ENCODE assay signal across 12 cellular contexts in the genomic region with DNA sequence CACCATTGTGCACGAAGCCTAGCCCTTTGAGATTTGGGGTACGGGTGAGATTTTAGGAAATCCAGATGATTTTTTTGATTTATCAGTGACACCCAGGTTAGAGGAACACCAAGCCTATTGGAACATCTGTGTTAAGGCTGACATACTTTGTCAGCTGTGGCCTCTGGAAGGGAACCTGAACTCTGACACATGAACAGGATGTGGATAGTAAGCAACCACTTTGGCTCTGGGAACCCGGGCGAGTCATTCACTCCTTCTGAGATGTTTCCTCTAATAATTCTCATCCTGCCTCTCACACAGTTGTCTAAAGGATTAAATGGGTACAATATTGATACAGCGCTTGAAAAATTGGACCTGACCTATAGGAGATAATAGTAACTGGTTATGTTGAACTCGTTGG.
DNase-seq lines count a peak whose midpoint lies in the region; ATAC-seq, FAIRE-seq and TF ChIP-seq lines count a peak whose summit lies in the region.
"Had no signal": no experiment of that assay in that cellular context is flagged by ENCODE, and none has a peak within 500 bp of the region (broad histone marks: within the 10 kb centered on the region; RNA-seq: fewer than 3 reads in every experiment).

No MANE protein-coding gene starts in this region.

- H3K4me1 ChIP-seq in smooth muscle cell (ENCODE audit: low read depth) (peaks cover 12% of the 10 kb centered on the region), Caco-2 (no peaks in the 10 kb centered on the region)
- H3K4me1 ChIP-seq: upper lobe of left lung had no signal

- peak; percentile 63 for DNase-seq in activated CD8-positive, alpha-beta memory T cell treated with anti-CD3 and anti-CD28 coated beads, Interleukin-2, amount 10 ng/mL, durations not matched to agents 7 days and 5 days
- DNase-seq in activated CD8-positive, alpha-beta memory T cell treated with anti-CD3 and anti-CD28 coated beads, Interleukin-2, amount 50 U/mL, for 4 hours = no peak
- peak; percentile 25 for DNase-seq in NCI-H69 (lab: John Stamatoyannopoulos, UW)
- DNase-seq in bronchial epithelial cell (ENCODE audit: low read depth) = peak; percentile 66
- DNase-seq in smooth muscle cell (lab: John Stamatoyannopoulos, UW; ENCODE audit: unreplicated experiment) = no peak
- no peak for DNase-seq in effector CD8-positive, alpha-beta T cell (lab: John Stamatoyannopoulos, UW)
- no peak for DNase-seq in Caco-2
- DNase-seq in iPS-NIHi7 (ENCODE audit: extremely low spot score) = no peak
- DNase-seq: AML-193; naive thymus-derived CD8-positive, alpha-beta T cell; upper lobe of left lung had no signal

- H3K9me3 ChIP-seq in smooth muscle cell (replicated peaks; ENCODE audit: low read depth) (no peaks in the 10 kb centered on the region), Caco-2 (peaks cover 6% of the 10 kb centered on the region; the same call in 1 of the 2 replicates)
- H3K9me3 ChIP-seq: upper lobe of left lung had no signal

- 67% methylated on average over 6 of the region's 6 CpGs for WGBS in smooth muscle cell (ENCODE audit: low lambda C conversion rate)

- BruUV-seq in Caco-2 (replicated peaks; lab: Mats Ljungman, UMichigan) = no TSS peak

- H3K4me2 ChIP-seq in smooth muscle cell = peak overlapping the region; percentile 6

- POLR2A ChIA-PET in Caco-2 (lab: Charles Lee) = no interaction called here

- peaks cover 15% of the 10 kb centered on the region for H3K4me1 Mint-ChIP-seq in activated CD8-positive, alpha-beta memory T cell treated with anti-CD3 and anti-CD28 coated beads, Interleukin-2, amount 10 ng/mL, durations not matched to agents 7 days and 5 days
- H3K4me1 Mint-ChIP-seq in Caco-2 (ENCODE audit: low read depth, unreplicated experiment) = no peaks in the 10 kb centered on the region
- H3K4me1 Mint-ChIP-seq: naive thymus-derived CD8-positive, alpha-beta T cell had no signal

- no peaks in the 10 kb centered on the region for H4K20me1 ChIP-seq in smooth muscle cell (ENCODE audit: low read depth)

- no peak overlapping the region for H3K4me3 Mint-ChIP-seq in activated CD8-positive, alpha-beta memory T cell treated with anti-CD3 and anti-CD28 coated beads, Interleukin-2, amount 10 ng/mL, durations not matched to agents 7 days and 5 days
- no peak overlapping the region for H3K4me3 Mint-ChIP-seq in Caco-2 (ENCODE audit: unreplicated experiment)
- H3K4me3 Mint-ChIP-seq: brain; naive thymus-derived CD8-positive, alpha-beta T cell had no signal

- intact Hi-C loops in Caco-2 (cut with micrococcal nuclease; ENCODE audit: unreplicated experiment) = no loop called here

- no peak overlapping the region for H3K4me3 ChIP-seq in bronchial epithelial cell (ENCODE audit: low read depth, low read length)
- H3K4me3 ChIP-seq in smooth muscle cell = no peak overlapping the region
- H3K4me3 ChIP-seq in Caco-2 (ENCODE audit: low read depth, low read length) = no peak overlapping the region
- H3K4me3 ChIP-seq: upper lobe of left lung had no signal

- no peak overlapping the region for H3K27ac Mint-ChIP-seq in activated CD8-positive, alpha-beta memory T cell treated with anti-CD3 and anti-CD28 coated beads, Interleukin-2, amount 10 ng/mL, durations not matched to agents 7 days and 5 days
- H3K27ac Mint-ChIP-seq in Caco-2 (ENCODE audit: unreplicated experiment) = no peak overlapping the region
- H3K27ac Mint-ChIP-seq: naive thymus-derived CD8-positive, alpha-beta T cell had no signal

- H3K36me3 ChIP-seq in bronchial epithelial cell (ENCODE audit: control insufficient read depth, insufficient read depth, low read length) = no peaks in the 10 kb centered on the region
- H3K36me3 ChIP-seq in smooth muscle cell (ENCODE audit: low read depth) = no peaks in the 10 kb centered on the region
- no peaks in the 10 kb centered on the region for H3K36me3 ChIP-seq in Caco-2 (ENCODE audit: control insufficient read depth, insufficient read depth, low read length)
- H3K36me3 ChIP-seq: upper lobe of left lung had no signal

- CTCF ChIA-PET in activated CD8-positive, alpha-beta memory T cell treated with anti-CD3 and anti-CD28 coated beads, Interleukin-2, amount 10 ng/mL, durations not matched to agents 7 days and 5 days (lab: Charles Lee) = interaction anchor here (0.7 to 2.0 kb wide), 4 partner anchors 38 to 270 kb away, joined by 3 to 9 read pairs (median 7); no protein-coding TSS in a partner anchor
- CTCF ChIA-PET in Caco-2 (lab: Charles Lee) = no interaction called here

- FAIRE-seq in bronchial epithelial cell (lab: Jason Lieb, UNC) = no peak

- peak; percentile 53 for ATAC-seq in activated CD8-positive, alpha-beta memory T cell treated with anti-CD3 and anti-CD28 coated beads, Interleukin-2, amount 10 ng/mL, durations not matched to agents 7 days and 5 days
- ATAC-seq: naive thymus-derived CD8-positive, alpha-beta T cell had no signal

- H3K27me3 ChIP-seq in bronchial epithelial cell (ENCODE audit: control insufficient read depth, insufficient read depth, low read length) (no peaks in the 10 kb centered on the region), smooth muscle cell (ENCODE audit: low read depth) (no peaks in the 10 kb centered on the region), Caco-2 (replicated peaks; ENCODE audit: control insufficient read depth, insufficient read depth, low read length) (no peaks in the 10 kb centered on the region)
- H3K27me3 ChIP-seq: upper lobe of left lung had no signal

- peaks cover 22% of the 10 kb centered on the region for H3K27me3 Mint-ChIP-seq in activated CD8-positive, alpha-beta memory T cell treated with anti-CD3 and anti-CD28 coated beads, Interleukin-2, amount 10 ng/mL, durations not matched to agents 7 days and 5 days
- H3K27me3 Mint-ChIP-seq in Caco-2 (ENCODE audit: insufficient read depth, unreplicated experiment) = peaks cover 4% of the 10 kb centered on the region

- TF ChIP-seq CTCF in bronchial epithelial cell (IDR thresholded peaks at IDR 0.05; ENCODE audit: insufficient read depth, low read length, severe bottlenecking) (no peak), smooth muscle cell (IDR thresholded peaks at IDR 0.05; ENCODE audit: borderline replicate concordance, insufficient read depth, poor library complexity, severe bottlenecking) (no peak), Caco-2 (IDR thresholded peaks at IDR 0.05; ENCODE audit: insufficient read depth in 1 of 2, low read depth in 1 of 2, low read length in 1 of 2, severe bottlenecking in 1 of 2, unreplicated experiment in 1 of 2) (no peak)

- no peak overlapping the region for H2AFZ ChIP-seq in smooth muscle cell (ENCODE audit: low read depth)

- H3K27ac ChIP-seq in smooth muscle cell (ENCODE audit: low read depth) = peak overlapping the region; percentile 43
- H3K27ac ChIP-seq: upper lobe of left lung had no signal

- peaks cover 54% of the 10 kb centered on the region for H3K79me2 ChIP-seq in smooth muscle cell (ENCODE audit: low read depth)

- H3K9me3 Mint-ChIP-seq in activated CD8-positive, alpha-beta memory T cell treated with anti-CD3 and anti-CD28 coated beads, Interleukin-2, amount 10 ng/mL, durations not matched to agents 7 days and 5 days (ENCODE audit: low read depth) = no peaks in the 10 kb centered on the region
- H3K9me3 Mint-ChIP-seq in Caco-2 (ENCODE audit: unreplicated experiment) = no peaks in the 10 kb centered on the region

- no peaks in the 10 kb centered on the region for H3K36me3 Mint-ChIP-seq in activated CD8-positive, alpha-beta memory T cell treated with anti-CD3 and anti-CD28 coated beads, Interleukin-2, amount 10 ng/mL, durations not matched to agents 7 days and 5 days
- no peaks in the 10 kb centered on the region for H3K36me3 Mint-ChIP-seq in Caco-2 (ENCODE audit: insufficient read depth, unreplicated experiment)
- H3K36me3 Mint-ChIP-seq: naive thymus-derived CD8-positive, alpha-beta T cell had no signal

- peaks cover 23% of the 10 kb centered on the region for H3F3A ChIP-seq in smooth muscle cell (ENCODE audit: low read depth)

- H3K9ac ChIP-seq in smooth muscle cell (ENCODE audit: low read depth) = no peak overlapping the region

Comparison
In these comparisons a context has a peak if more than half of its experiments do, and no peak if none do; other contexts are left out.
1. DNase-seq: peak in activated CD8-positive, alpha-beta memory T cell treated with anti-CD3 and anti-CD28 coated beads, Interleukin-2, amount 10 ng/mL, durations not matched to agents 7 days and 5 days (single experiment), NCI-H69 (single experiment) and bronchial epithelial cell (single experiment); none in activated CD8-positive, alpha-beta memory T cell treated with anti-CD3 and anti-CD28 coated beads, Interleukin-2, amount 50 U/mL, for 4 hours (single experiment), smooth muscle cell (single experiment), effector CD8-positive, alpha-beta T cell (single experiment), Caco-2 (0 of 2) and iPS-NIHi7 (single experiment).